In genomic region chr19:2016041-2016807, GRCh38 we compare ENCODE assay signal across 8 cellular contexts. TPM values are rescaled to one million over a fixed set of nuclear protein-coding genes. Genes with fewer than 3 reads are reported as not detected.
A peak's percentile ranks its signal among the peaks of the same experiment; 100 is the strongest.
DNase-seq lines count a peak whose midpoint lies in the region; ATAC-seq and TF ChIP-seq lines count a peak whose summit lies in the region.

No MANE protein-coding gene starts in this region.

- H3K36me3 Mint-ChIP-seq in activated T-helper 1 cell treated with anti-CD3 and anti-CD28 coated beads, Interleukin-12 subunit alpha, Interleukin-12 subunit beta, Interleukin-2, Interleukin-4 antibody, amounts not matched to agents 30 ng/mL and 10 ng/mL and 1 ng/mL, durations not matched to agents 14 hours and 24 hours and 36 hours (ENCODE audit: low read depth): no peaks in the 10 kb centered on the region
- H3K36me3 Mint-ChIP-seq in nephron (ENCODE audit: low read depth): peaks cover 13% of the 10 kb centered on the region

- peak overlapping the region; percentile 77 for H3K4me3 Mint-ChIP-seq in activated T-helper 1 cell treated with anti-CD3 and anti-CD28 coated beads, Interleukin-12 subunit alpha, Interleukin-12 subunit beta, Interleukin-2, Interleukin-4 antibody, amounts not matched to agents 30 ng/mL and 10 ng/mL and 1 ng/mL, durations not matched to agents 14 hours and 24 hours and 36 hours
- H3K4me3 Mint-ChIP-seq in nephron: peak overlapping the region; percentile 67 to 78 (median 72)

- no peaks in the 10 kb centered on the region for H3K9me3 ChIP-seq in transverse colon

- H3K27me3 ChIP-seq in transverse colon: no peaks in the 10 kb centered on the region

- H3K36me3 ChIP-seq in transverse colon: no peaks in the 10 kb centered on the region

- TF ChIP-seq EP300 in transverse colon (IDR thresholded peaks at IDR 0.05; ENCODE audit: low read depth): no peak

- WGBS in transverse colon (ENCODE audit: low coverage in 1 of 2), 2 donors: 40 to 63% methylated on average over 2 to 21 of the region's 23 CpGs

- H3K4me1 ChIP-seq in transverse colon: peaks cover 14 to 29% (median 22%) of the 10 kb centered on the region in 4 donors

- DNase-seq in CD1c-positive myeloid dendritic cell (ENCODE audit: extremely low spot score): peak; percentile 39
- DNase-seq in HK-2 (ENCODE audit: unreplicated experiment): peak; percentile 67
- peak; percentile 55 to 65 for DNase-seq in NOMO-1 (lab: John Stamatoyannopoulos, UW; ENCODE audit: unreplicated experiment in 2 of 2)
- peak; percentile 44 for DNase-seq in activated T-helper 1 cell treated with anti-CD3 and anti-CD28 coated beads, Interleukin-12 subunit alpha, Interleukin-12 subunit beta, Interleukin-2, Interleukin-4 antibody, amounts not matched to agents 30 ng/mL and 10 ng/mL and 1 ng/mL, durations not matched to agents 14 hours and 24 hours and 36 hours (ENCODE audit: low spot score)
- peak; percentile 87 for DNase-seq in fibroblast of peridontal ligament (ENCODE audit: extremely low read depth)
- peak; percentile 84 for DNase-seq in transverse colon

- no peaks in the 10 kb centered on the region for H3K27me3 Mint-ChIP-seq in activated T-helper 1 cell treated with anti-CD3 and anti-CD28 coated beads, Interleukin-12 subunit alpha, Interleukin-12 subunit beta, Interleukin-2, Interleukin-4 antibody, amounts not matched to agents 30 ng/mL and 10 ng/mL and 1 ng/mL, durations not matched to agents 14 hours and 24 hours and 36 hours (ENCODE audit: insufficient read depth)
- H3K27me3 Mint-ChIP-seq in nephron (ENCODE audit: low read depth): no peaks in the 10 kb centered on the region

- H3K27ac Mint-ChIP-seq in activated T-helper 1 cell treated with anti-CD3 and anti-CD28 coated beads, Interleukin-12 subunit alpha, Interleukin-12 subunit beta, Interleukin-2, Interleukin-4 antibody, amounts not matched to agents 30 ng/mL and 10 ng/mL and 1 ng/mL, durations not matched to agents 14 hours and 24 hours and 36 hours: peak overlapping the region; percentile 36
- H3K27ac Mint-ChIP-seq in nephron: peak overlapping the region in 1 of 3 experiments; percentile 38

- no peak for ATAC-seq in HG03196 (IDR thresholded peaks at IDR 0.05; ENCODE audit: unreplicated experiment)

- peak overlapping the region; percentile 64 to 87 (median 78) for H3K27ac ChIP-seq in transverse colon

- TF ChIP-seq CTCF in nephron (IDR thresholded peaks at IDR 0.05; ENCODE audit: unreplicated experiment in 3 of 3) (no peak), transverse colon (IDR thresholded peaks at IDR 0.05) (no peak)

- intact Hi-C loops in activated T-helper 1 cell treated with anti-CD3 and anti-CD28 coated beads, Interleukin-12 subunit alpha, Interleukin-12 subunit beta, Interleukin-2, Interleukin-4 antibody, amounts not matched to agents 30 ng/mL and 10 ng/mL and 1 ng/mL, durations not matched to agents 14 hours and 24 hours and 36 hours (cut with micrococcal nuclease): loop anchor here (1.0 to 5.0 kb wide), 3 partner anchors 16 to 151 kb away; partner anchors contain the start of gene AP3D1
- intact Hi-C loops in transverse colon (cut with DNase I; ENCODE audit: low total_unique reads): no loop called here

- no peaks in the 10 kb centered on the region for H3K9me3 Mint-ChIP-seq in activated T-helper 1 cell treated with anti-CD3 and anti-CD28 coated beads, Interleukin-12 subunit alpha, Interleukin-12 subunit beta, Interleukin-2, Interleukin-4 antibody, amounts not matched to agents 30 ng/mL and 10 ng/mL and 1 ng/mL, durations not matched to agents 14 hours and 24 hours and 36 hours
- no peaks in the 10 kb centered on the region for H3K9me3 Mint-ChIP-seq in nephron

- H3K4me1 Mint-ChIP-seq in activated T-helper 1 cell treated with anti-CD3 and anti-CD28 coated beads, Interleukin-12 subunit alpha, Interleukin-12 subunit beta, Interleukin-2, Interleukin-4 antibody, amounts not matched to agents 30 ng/mL and 10 ng/mL and 1 ng/mL, durations not matched to agents 14 hours and 24 hours and 36 hours (ENCODE audit: low read depth): peaks cover 9% of the 10 kb centered on the region
- H3K4me1 Mint-ChIP-seq in nephron: peaks cover 6% of the 10 kb centered on the region

- no peak for TF ChIP-seq POLR2A in transverse colon (IDR thresholded peaks at IDR 0.05)

- in situ Hi-C loops in transverse colon (cut with MboI; ENCODE audit: low pct_ligation_motif_present in 1 of 4, low pct_unique_long_range_greater_than_20kb in 1 of 4, low sequenced_read_pairs in 3 of 4): loop anchor here in 1 of 4 donors (5.0 kb wide), 1 partner anchor 51 kb away; no protein-coding TSS in a partner anchor

- H3K4me3 ChIP-seq in transverse colon: peak overlapping the region in 1 of 4 donors; percentile 71

RNA-seq across cellular contexts. Expression of gene BTBD2, which starts 0.7 kb away (rescaled TPM):
- total RNA-seq in activated T-helper 1 cell treated with anti-CD3 and anti-CD28 coated beads, Interleukin-12 subunit alpha, Interleukin-12 subunit beta, Interleukin-2, Interleukin-4 antibody, amounts not matched to agents 30 ng/mL and 10 ng/mL and 1 ng/mL, durations not matched to agents 14 hours and 24 hours and 36 hours: 27.5 and 27.7 TPM in 2 replicates
- total RNA-seq in transverse colon: 10 to 100 TPM; 66.7 to 88.6 (median 84.4) TPM

RNA-seq across cellular contexts. Expression of gene MKNK2, which starts 34.8 kb away (rescaled TPM):
- total RNA-seq in activated T-helper 1 cell treated with anti-CD3 and anti-CD28 coated beads, Interleukin-12 subunit alpha, Interleukin-12 subunit beta, Interleukin-2, Interleukin-4 antibody, amounts not matched to agents 30 ng/mL and 10 ng/mL and 1 ng/mL, durations not matched to agents 14 hours and 24 hours and 36 hours: 150 and 166 TPM in 2 replicates
- 100 to 1,000 TPM; 189 to 279 (median 236) TPM for total RNA-seq in transverse colon
